8 cellular contexts compared by ENCODE assay signal in genomic region chr13:44436589-44437337, GRCh38.
DNase-seq lines count a peak whose midpoint lies in the region; ATAC-seq and TF ChIP-seq lines count a peak whose summit lies in the region.

No MANE protein-coding gene starts in this region.

- peak overlapping the region; percentile 12 to 63 for H3K4me3 ChIP-seq in CD4-positive, alpha-beta memory T cell (ENCODE audit: low read length in 2 of 2)
- H3K4me3 ChIP-seq in OCI-LY7 (ENCODE audit: low read depth, low read length, poor library complexity, severe bottlenecking) (peak overlapping the region; percentile 66), esophagus (ENCODE audit: low read depth in 1 of 2, low read length in 2 of 2) (peak overlapping the region; percentile 45 to 88)

- intact Hi-C loops in CD4-positive, alpha-beta memory T cell (cut with micrococcal nuclease), result loop anchor here (2.0 kb wide), 1 partner anchor 34 kb away; no protein-coding TSS in a partner anchor
- intact Hi-C loops in OCI-LY7 (cut with micrococcal nuclease; ENCODE audit: unreplicated experiment), result loop anchor here (1.0 to 5.0 kb wide), 4 partner anchors 193 to 528 kb away; no protein-coding TSS in a partner anchor

- POLR2A ChIA-PET in CD4-positive, alpha-beta memory T cell (lab: Charles Lee; ENCODE audit: partially characterized antibody), result interaction anchor here (1.4 to 2.8 kb wide), 3 partner anchors 162 to 529 kb away, joined by 3 to 13 read pairs (median 6); no protein-coding TSS in a partner anchor
- POLR2A ChIA-PET in OCI-LY7 (lab: Charles Lee), result interaction anchor here (0.6 to 1.1 kb wide), 5 partner anchors 173 to 567 kb away, joined by 3 to 5 read pairs (median 3); no protein-coding TSS in a partner anchor

- peak; percentile 17 to 49 (median 28) for DNase-seq in CD4-positive, alpha-beta memory T cell
- peak; percentile 66 for DNase-seq in OCI-LY7 (ENCODE audit: low spot score)
- peak; percentile 45 to 47 for DNase-seq in activated T-cell treated with anti-CD3 and anti-CD28 coated beads, Interleukin-2, amount 50 U/mL, for 72 hours
- DNase-seq in mesothelial cell of epicardium (ENCODE audit: low spot score in 2 of 2, unreplicated experiment in 2 of 2), result peak; percentile 92
- DNase-seq in stimulated activated CD8-positive, alpha-beta memory T cell treated with anti-CD3 and anti-CD28 coated beads, Interleukin-4, amount 100 ng/mL, for 48 hours, result peak; percentile 58
- no peak for DNase-seq in GM19238 (ENCODE audit: insufficient read length, low spot score)

- no peaks in the 10 kb centered on the region for H4K20me1 ChIP-seq in OCI-LY7 (ENCODE audit: insufficient read depth, low read length)

- no TSS peak for BruUV-seq in OCI-LY7 (replicated peaks; lab: Mats Ljungman, UMichigan)

- peaks cover 6 to 9% of the 10 kb centered on the region in 2 donors for H3K27me3 Mint-ChIP-seq in CD4-positive, alpha-beta memory T cell
- H3K27me3 Mint-ChIP-seq in IgD-negative memory B cell, result peaks cover 23% of the 10 kb centered on the region
- H3K27me3 Mint-ChIP-seq in activated T-cell treated with anti-CD3 and anti-CD28 coated beads, Interleukin-2, amount 50 U/mL, for 72 hours (ENCODE audit: low read depth), result peaks cover 23% of the 10 kb centered on the region
- H3K27me3 Mint-ChIP-seq in mesothelial cell of epicardium (ENCODE audit: low read depth), result no peaks in the 10 kb centered on the region

- H3K79me2 ChIP-seq in OCI-LY7 (ENCODE audit: insufficient read depth, low read depth, low read length), result no peaks in the 10 kb centered on the region

- H3K27ac ChIP-seq in CD4-positive, alpha-beta memory T cell (ENCODE audit: low read depth, low read length), result no peak overlapping the region
- H3K27ac ChIP-seq in OCI-LY7 (ENCODE audit: low read depth, low read length, poor library complexity, severe bottlenecking) (peak overlapping the region; percentile 19), esophagus (ENCODE audit: low read depth in 2 of 2, low read length in 1 of 2) (peak overlapping the region; percentile 70 to 84)

- no peaks in the 10 kb centered on the region for H3K36me3 ChIP-seq in CD4-positive, alpha-beta memory T cell (ENCODE audit: insufficient read depth, low read length)
- peaks cover 11% of the 10 kb centered on the region; the same call in 1 of the 2 replicates for H3K36me3 ChIP-seq in OCI-LY7 (ENCODE audit: insufficient read depth, low read length)
- H3K36me3 ChIP-seq in esophagus (ENCODE audit: control insufficient read depth in 2 of 2, insufficient read depth in 2 of 2, low read length in 1 of 2), result peaks cover 3 to 6% of the 10 kb centered on the region in 2 donors

- H3K4me2 ChIP-seq in OCI-LY7 (ENCODE audit: low read length), result peak overlapping the region; percentile 79

- H3K4me1 Mint-ChIP-seq in CD4-positive, alpha-beta memory T cell, result peaks cover 15 to 35% (median 22%) of the 10 kb centered on the region in 4 donors
- peaks cover 9 to 31% (median 14%) of the 10 kb centered on the region in 3 donors for H3K4me1 Mint-ChIP-seq in IgD-negative memory B cell
- peaks cover 34% of the 10 kb centered on the region for H3K4me1 Mint-ChIP-seq in activated T-cell treated with anti-CD3 and anti-CD28 coated beads, Interleukin-2, amount 50 U/mL, for 72 hours (ENCODE audit: low read depth)
- peaks cover 36% of the 10 kb centered on the region for H3K4me1 Mint-ChIP-seq in mesothelial cell of epicardium

- peak; percentile 54 to 66 for ATAC-seq in activated T-cell treated with anti-CD3 and anti-CD28 coated beads, Interleukin-2, amount 50 U/mL, for 72 hours (replicated peaks in 1 of 2)

- peak overlapping the region; percentile 69; the same call in 1 of the 2 replicates for H2AFZ ChIP-seq in OCI-LY7 (ENCODE audit: low read length)

- peaks cover 10 to 14% of the 10 kb centered on the region in 2 donors for H3K36me3 Mint-ChIP-seq in CD4-positive, alpha-beta memory T cell
- peaks cover 6% of the 10 kb centered on the region for H3K36me3 Mint-ChIP-seq in IgD-negative memory B cell
- peaks cover 0 to 6% of the 10 kb centered on the region in 2 donors for H3K36me3 Mint-ChIP-seq in activated T-cell treated with anti-CD3 and anti-CD28 coated beads, Interleukin-2, amount 50 U/mL, for 72 hours (ENCODE audit: insufficient read depth in 2 of 2)
- peaks cover 15% of the 10 kb centered on the region for H3K36me3 Mint-ChIP-seq in mesothelial cell of epicardium

- H3K27ac Mint-ChIP-seq in CD4-positive, alpha-beta memory T cell, result peak overlapping the region; percentile 19 to 91 (median 75)
- peak overlapping the region in 1 of 3 donors; percentile 79 for H3K27ac Mint-ChIP-seq in IgD-negative memory B cell
- no peak overlapping the region for H3K27ac Mint-ChIP-seq in activated T-cell treated with anti-CD3 and anti-CD28 coated beads, Interleukin-2, amount 50 U/mL, for 72 hours
- peak overlapping the region; percentile 99 for H3K27ac Mint-ChIP-seq in mesothelial cell of epicardium

- CTCF ChIA-PET in CD4-positive, alpha-beta memory T cell (lab: Charles Lee; ENCODE audit: partially characterized antibody), result interaction anchor here (0.9 to 5.6 kb wide), 15 partner anchors 9 to 558 kb away, joined by 3 to 68 read pairs (median 4); partner anchors contain the start of genes CCDC122 and LACC1
- CTCF ChIA-PET in OCI-LY7 (lab: Charles Lee; ENCODE audit: unreplicated experiment), result interaction anchor here (0.5 to 1.4 kb wide), 6 partner anchors 162 to 1043 kb away, joined by 3 to 4 read pairs (median 3); no protein-coding TSS in a partner anchor

- no peaks in the 10 kb centered on the region for H3K9me3 Mint-ChIP-seq in CD4-positive, alpha-beta memory T cell
- no peaks in the 10 kb centered on the region for H3K9me3 Mint-ChIP-seq in IgD-negative memory B cell
- no peaks in the 10 kb centered on the region for H3K9me3 Mint-ChIP-seq in activated T-cell treated with anti-CD3 and anti-CD28 coated beads, Interleukin-2, amount 50 U/mL, for 72 hours
- H3K9me3 Mint-ChIP-seq in mesothelial cell of epicardium, result no peaks in the 10 kb centered on the region

- H3K9me3 ChIP-seq in CD4-positive, alpha-beta memory T cell (ENCODE audit: control insufficient read depth in 1 of 2, low read length in 2 of 2), result no peaks in the 10 kb centered on the region
- H3K9me3 ChIP-seq in OCI-LY7 (ENCODE audit: low read length), result no peaks in the 10 kb centered on the region
- no peaks in the 10 kb centered on the region for H3K9me3 ChIP-seq in esophagus (ENCODE audit: control insufficient read depth in 2 of 2, insufficient read depth in 1 of 2, low read depth in 1 of 2, low read length in 1 of 2)

- TF ChIP-seq CTCF in OCI-LY7 (conservative IDR thresholded peaks at IDR 0.05; ENCODE audit: low read length) (no peak), mesothelial cell of epicardium (IDR thresholded peaks at IDR 0.05; ENCODE audit: unreplicated experiment) (no peak)

- H3K9me2 ChIP-seq in OCI-LY7 (ENCODE audit: insufficient read depth, low read length), result no peaks in the 10 kb centered on the region

- H3K4me1 ChIP-seq in CD4-positive, alpha-beta memory T cell (ENCODE audit: insufficient read depth, low read length), result peaks cover 30% of the 10 kb centered on the region
- H3K4me1 ChIP-seq in OCI-LY7 (ENCODE audit: insufficient read depth, low read length, poor library complexity, severe bottlenecking), result peaks cover 17% of the 10 kb centered on the region
- H3K4me1 ChIP-seq in esophagus (ENCODE audit: control insufficient read depth in 2 of 2, insufficient read depth in 2 of 2, low read length in 1 of 2), result no peaks in the 10 kb centered on the region

- peaks cover 14% of the 10 kb centered on the region for H3K27me3 ChIP-seq in CD4-positive, alpha-beta memory T cell (ENCODE audit: insufficient read depth, low read length)
- H3K27me3 ChIP-seq in esophagus (ENCODE audit: control insufficient read depth in 1 of 2, insufficient read depth in 2 of 2, low read length in 2 of 2), result no peaks in the 10 kb centered on the region

- WGBS in esophagus, 2 donors, result 0 to 1% methylated on average over 38 of the region's 38 CpGs

- peak overlapping the region; percentile 87 to 93 (median 90) for H3K4me3 Mint-ChIP-seq in CD4-positive, alpha-beta memory T cell
- H3K4me3 Mint-ChIP-seq in IgD-negative memory B cell (peak overlapping the region; percentile 81 to 95 (median 93)), mesothelial cell of epicardium (peak overlapping the region; percentile 89)
- peak overlapping the region; percentile 86 to 93 for H3K4me3 Mint-ChIP-seq in activated T-cell treated with anti-CD3 and anti-CD28 coated beads, Interleukin-2, amount 50 U/mL, for 72 hours
